Comparison of ENCODE assay signal across 8 cellular contexts in the genomic region with DNA sequence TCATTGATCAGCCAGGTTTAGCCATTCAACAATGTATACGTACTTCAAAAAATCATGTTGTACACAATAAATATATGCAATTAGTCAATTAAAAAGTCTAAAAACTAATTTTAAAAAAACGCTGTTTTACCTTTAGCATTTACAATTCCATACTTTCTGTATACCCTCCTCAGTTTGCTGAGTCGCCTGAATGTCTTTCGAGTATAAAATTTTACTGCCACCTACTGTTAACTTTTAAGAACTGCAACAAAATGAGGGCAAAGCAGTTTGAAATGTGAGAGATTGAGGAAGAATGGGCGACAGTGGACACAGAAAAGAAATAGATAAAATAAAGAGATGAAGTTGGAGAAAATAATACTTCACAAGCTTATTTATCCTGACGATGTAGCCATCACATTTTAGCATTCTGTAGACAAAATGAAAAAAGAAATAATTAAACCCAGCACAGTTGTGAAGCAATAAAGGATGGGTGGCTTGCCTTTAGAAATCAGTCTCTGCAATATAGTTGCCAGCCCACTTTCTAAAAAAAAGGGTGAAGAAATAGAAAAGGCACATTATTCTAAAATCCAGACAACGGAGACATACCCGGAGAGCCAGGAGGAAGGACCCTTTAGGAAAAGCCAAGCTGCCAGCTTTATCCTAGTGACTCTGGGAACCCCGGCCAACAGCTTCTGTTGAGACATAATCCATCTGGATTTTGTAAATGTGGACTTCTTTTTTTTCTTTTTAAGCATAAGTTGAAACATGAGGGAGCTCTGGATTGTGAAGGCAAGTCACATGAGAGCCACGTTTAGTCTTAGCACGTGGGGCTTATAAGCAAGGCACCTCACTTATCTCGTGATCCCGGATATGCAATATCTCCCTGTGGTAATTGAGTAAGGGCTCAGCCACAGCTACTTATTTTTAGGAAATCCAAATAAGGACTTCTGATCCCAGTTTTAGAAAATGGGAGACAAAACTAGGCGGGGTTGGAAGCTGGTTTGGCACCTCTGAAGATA.
A peak's percentile ranks its signal among the peaks of the same experiment; 100 is the strongest.
DNase-seq lines count a peak whose midpoint lies in the region; ATAC-seq and TF ChIP-seq lines count a peak whose summit lies in the region.

No MANE protein-coding gene starts in this region.

- H3K4me1 ChIP-seq in osteoblast (ENCODE audit: insufficient read depth, low read length), result peaks cover 9% of the 10 kb centered on the region

- no peaks in the 10 kb centered on the region for H3K79me2 ChIP-seq in osteoblast (ENCODE audit: insufficient read depth, low read length)

- H2AFZ ChIP-seq in osteoblast (ENCODE audit: low read length), result peak overlapping the region; percentile 71

- TF ChIP-seq CTCF in fibroblast of mammary gland (conservative IDR thresholded peaks at IDR 0.05; ENCODE audit: control insufficient read depth, insufficient read depth, low read depth, low read length) (peak; percentile 59), osteoblast (IDR thresholded peaks at IDR 0.05; ENCODE audit: extremely low read depth, low read depth, low read length) (peak; percentile 73)

- peak; percentile 76 for ATAC-seq in GM21723 (IDR thresholded peaks at IDR 0.05; ENCODE audit: unreplicated experiment)

- H3K27me3 ChIP-seq in osteoblast (ENCODE audit: insufficient read depth, low read length), result no peaks in the 10 kb centered on the region

- DNase-seq in DMS79 (lab: John Stamatoyannopoulos, UW) (peak; percentile 10), LoVo (ENCODE audit: low spot score) (peak; percentile 70), SHP77 (lab: John Stamatoyannopoulos, UW) (peak; percentile 30 to 54), fibroblast of mammary gland (ENCODE audit: low read depth) (peak; percentile 85), osteoblast (ENCODE audit: insufficient read length, low spot score, missing footprints) (peak; percentile 71), 8988T (no peak)
- DNase-seq in activated naive CD4-positive, alpha-beta T cell treated with anti-CD3 and anti-CD28 coated beads, Interleukin-2, amount 50 U/mL, for 16 hours, result no peak

- peak overlapping the region; percentile 44 for H3K4me2 ChIP-seq in osteoblast (ENCODE audit: insufficient read depth, low read length)

- H3K27ac ChIP-seq in osteoblast (ENCODE audit: low read depth, low read length), result peak overlapping the region; percentile 64

- no peaks in the 10 kb centered on the region for H4K20me1 ChIP-seq in osteoblast (ENCODE audit: insufficient read depth, low read length)

- H3K4me3 ChIP-seq in fibroblast of mammary gland (ENCODE audit: control insufficient read depth, low read depth, low read length) (no peak overlapping the region), osteoblast (ENCODE audit: insufficient read depth, low read length) (no peak overlapping the region)

- H3K9me3 ChIP-seq in osteoblast (ENCODE audit: low read depth, low read length), result no peaks in the 10 kb centered on the region

- H3K36me3 ChIP-seq in osteoblast (ENCODE audit: insufficient read depth, low read length), result no peaks in the 10 kb centered on the region

Comparison
In these comparisons a context has a peak if more than half of its experiments do, and no peak if none do; other contexts are left out.
1. DNase-seq: peak in DMS79 (single experiment), LoVo (single experiment), SHP77 (2 of 2), fibroblast of mammary gland (single experiment) and osteoblast (single experiment); none in 8988T (single experiment) and activated naive CD4-positive, alpha-beta T cell treated with anti-CD3 and anti-CD28 coated beads, Interleukin-2, amount 50 U/mL, for 16 hours (single experiment).